1 cellular context compared by ENCODE assay signal in genomic region chr2:209334188-209335017, GRCh38.
TF ChIP-seq lines count a peak whose summit lies in the region.

No MANE protein-coding gene starts in this region.

TF ChIP-seq in HEK293T, 16 proteins besides CTCF, POLR2A, EP300 and RAD21 (continued from another document):
- no peak for TF ChIP-seq PKNOX1 (IDR thresholded peaks at IDR 0.05)
